ENCODE assay signal across 7 cellular contexts in the genomic region with DNA sequence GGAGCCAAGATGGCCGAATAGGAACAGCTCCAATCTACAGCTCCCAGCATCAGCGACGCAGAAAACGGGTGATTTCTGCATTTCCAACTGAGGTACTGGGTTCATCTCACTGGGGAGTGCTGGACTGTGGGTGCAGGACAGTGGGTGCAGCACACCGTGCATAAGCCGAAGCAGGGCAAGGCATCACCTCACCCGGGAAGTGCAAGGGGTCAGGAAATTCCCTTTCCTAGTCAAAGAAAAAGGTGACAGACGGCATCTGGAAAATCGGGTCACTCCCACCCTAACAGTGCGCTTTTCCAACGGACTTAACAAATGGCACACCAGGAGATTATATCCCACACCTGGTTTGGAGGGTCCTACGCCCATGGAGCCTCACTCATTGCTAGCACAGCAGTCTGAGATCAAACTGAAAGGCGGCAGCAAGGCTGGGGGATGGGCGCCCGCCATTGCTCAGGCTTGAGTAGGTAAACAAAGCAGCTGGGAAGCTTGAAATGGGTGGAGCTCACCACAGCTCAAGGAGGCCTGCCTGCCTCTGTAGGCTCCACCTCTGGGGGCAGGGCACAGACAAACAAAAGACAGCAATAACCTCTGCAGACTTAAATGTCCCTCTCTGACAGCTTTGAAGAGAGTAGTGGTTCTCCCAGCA. TPM values are rescaled to one million over a fixed set of nuclear protein-coding genes. Genes with fewer than 3 reads are reported as not detected.
"Had no signal": no experiment of that assay in that cellular context is flagged by ENCODE, and none has a peak within 500 bp of the region (broad histone marks: within the 10 kb centered on the region; RNA-seq: fewer than 3 reads in every experiment).

No MANE protein-coding gene starts in this region.

RNA-seq across cellular contexts. Expression of a gene that starts 8.7 kb away (rescaled TPM):
- total RNA-seq: Right ventricle myocardium inferior, RPMI7951 had no signal

RNA-seq across cellular contexts. Expression of a gene that starts 31.9 kb away (rescaled TPM):
- total RNA-seq: activated CD8-positive, alpha-beta T cell treated with anti-CD3 and anti-CD28 coated beads for 36 hours; activated naive CD8-positive, alpha-beta T cell treated with anti-CD3 and anti-CD28 coated beads for 36 hours; activated T-helper 2 cell treated with anti-CD3 and anti-CD28 coated beads, Interferon-gamma antibody, Interleukin-2, Interleukin-4, amounts not matched to agents 10 μg/mL and 5 μg/mL and 100 μg/mL, durations not matched to agents 14 hours and 24 hours and 36 hours; Right ventricle myocardium inferior; RPMI7951; SJSA1; T-helper 1 cell treated with Interleukin-12 subunit alpha and Interleukin-12 subunit beta and Interleukin-4 antibody, amounts not matched to agents 30 ng/mL and 1 ng/mL, for 36 hours had no signal

RNA-seq across cellular contexts. Expression of a gene that starts 50.2 kb away (rescaled TPM):
- total RNA-seq: activated T-helper 2 cell treated with anti-CD3 and anti-CD28 coated beads, Interferon-gamma antibody, Interleukin-2, Interleukin-4, amounts not matched to agents 10 μg/mL and 5 μg/mL and 100 μg/mL, durations not matched to agents 14 hours and 24 hours and 36 hours; Right ventricle myocardium inferior; RPMI7951; SJSA1 had no signal
